In the genomic region with DNA sequence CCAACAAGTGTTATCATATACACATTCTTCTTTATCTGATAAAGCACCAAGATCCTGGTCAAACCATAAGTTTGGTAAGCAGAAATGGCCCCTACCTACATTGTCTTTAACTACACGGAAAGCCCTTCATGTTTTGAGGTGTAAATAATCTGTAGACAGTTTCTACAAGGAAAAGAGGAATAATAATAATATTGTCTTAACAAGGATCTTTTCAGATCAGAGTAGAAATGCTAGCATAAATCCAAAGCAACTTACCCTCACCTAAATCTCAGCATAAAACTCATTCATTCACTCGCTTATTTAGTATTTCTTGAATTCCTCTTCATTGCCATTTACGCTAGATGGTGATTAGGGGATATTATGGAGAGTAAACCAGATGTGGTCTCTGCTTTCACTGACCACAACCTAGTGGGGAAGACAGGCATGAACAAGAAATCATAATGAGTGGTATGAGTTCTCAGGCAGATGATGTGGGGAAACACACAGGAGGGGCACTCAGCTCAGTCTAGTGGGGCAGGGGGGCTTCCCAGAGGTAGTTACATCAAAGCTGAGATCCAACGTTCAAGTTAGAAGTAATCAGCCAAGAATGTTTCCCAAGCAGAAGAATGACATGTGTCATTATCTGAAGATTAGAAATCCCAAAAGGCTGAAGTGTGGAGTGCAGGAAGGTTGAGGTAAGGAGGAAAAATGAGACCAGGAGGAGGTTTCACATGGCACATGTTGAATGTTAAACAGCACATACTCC, we compare ENCODE assay signal across 1 cellular context.
TF ChIP-seq lines count a peak whose summit lies in the region.

No MANE protein-coding gene starts in this region.

TF ChIP-seq in WTC11, 78 proteins besides CTCF, POLR2A, EP300 and RAD21 (continued from another document):
- TF ChIP-seq, protein P1, sequence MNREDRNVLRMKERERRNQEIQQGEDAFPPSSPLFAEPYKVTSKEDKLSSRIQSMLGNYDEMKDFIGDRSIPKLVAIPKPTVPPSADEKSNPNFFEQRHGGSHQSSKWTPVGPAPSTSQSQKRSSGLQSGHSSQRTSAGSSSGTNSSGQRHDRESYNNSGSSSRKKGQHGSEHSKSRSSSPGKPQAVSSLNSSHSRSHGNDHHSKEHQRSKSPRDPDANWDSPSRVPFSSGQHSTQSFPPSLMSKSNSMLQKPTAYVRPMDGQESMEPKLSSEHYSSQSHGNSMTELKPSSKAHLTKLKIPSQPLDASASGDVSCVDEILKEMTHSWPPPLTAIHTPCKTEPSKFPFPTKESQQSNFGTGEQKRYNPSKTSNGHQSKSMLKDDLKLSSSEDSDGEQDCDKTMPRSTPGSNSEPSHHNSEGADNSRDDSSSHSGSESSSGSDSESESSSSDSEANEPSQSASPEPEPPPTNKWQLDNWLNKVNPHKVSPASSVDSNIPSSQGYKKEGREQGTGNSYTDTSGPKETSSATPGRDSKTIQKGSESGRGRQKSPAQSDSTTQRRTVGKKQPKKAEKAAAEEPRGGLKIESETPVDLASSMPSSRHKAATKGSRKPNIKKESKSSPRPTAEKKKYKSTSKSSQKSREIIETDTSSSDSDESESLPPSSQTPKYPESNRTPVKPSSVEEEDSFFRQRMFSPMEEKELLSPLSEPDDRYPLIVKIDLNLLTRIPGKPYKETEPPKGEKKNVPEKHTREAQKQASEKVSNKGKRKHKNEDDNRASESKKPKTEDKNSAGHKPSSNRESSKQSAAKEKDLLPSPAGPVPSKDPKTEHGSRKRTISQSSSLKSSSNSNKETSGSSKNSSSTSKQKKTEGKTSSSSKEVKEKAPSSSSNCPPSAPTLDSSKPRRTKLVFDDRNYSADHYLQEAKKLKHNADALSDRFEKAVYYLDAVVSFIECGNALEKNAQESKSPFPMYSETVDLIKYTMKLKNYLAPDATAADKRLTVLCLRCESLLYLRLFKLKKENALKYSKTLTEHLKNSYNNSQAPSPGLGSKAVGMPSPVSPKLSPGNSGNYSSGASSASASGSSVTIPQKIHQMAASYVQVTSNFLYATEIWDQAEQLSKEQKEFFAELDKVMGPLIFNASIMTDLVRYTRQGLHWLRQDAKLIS (CRISPR knock-in tag; IDR thresholded peaks at IDR 0.05; ENCODE audit: borderline replicate concordance), result no peak
- TF ChIP-seq, protein P2, sequence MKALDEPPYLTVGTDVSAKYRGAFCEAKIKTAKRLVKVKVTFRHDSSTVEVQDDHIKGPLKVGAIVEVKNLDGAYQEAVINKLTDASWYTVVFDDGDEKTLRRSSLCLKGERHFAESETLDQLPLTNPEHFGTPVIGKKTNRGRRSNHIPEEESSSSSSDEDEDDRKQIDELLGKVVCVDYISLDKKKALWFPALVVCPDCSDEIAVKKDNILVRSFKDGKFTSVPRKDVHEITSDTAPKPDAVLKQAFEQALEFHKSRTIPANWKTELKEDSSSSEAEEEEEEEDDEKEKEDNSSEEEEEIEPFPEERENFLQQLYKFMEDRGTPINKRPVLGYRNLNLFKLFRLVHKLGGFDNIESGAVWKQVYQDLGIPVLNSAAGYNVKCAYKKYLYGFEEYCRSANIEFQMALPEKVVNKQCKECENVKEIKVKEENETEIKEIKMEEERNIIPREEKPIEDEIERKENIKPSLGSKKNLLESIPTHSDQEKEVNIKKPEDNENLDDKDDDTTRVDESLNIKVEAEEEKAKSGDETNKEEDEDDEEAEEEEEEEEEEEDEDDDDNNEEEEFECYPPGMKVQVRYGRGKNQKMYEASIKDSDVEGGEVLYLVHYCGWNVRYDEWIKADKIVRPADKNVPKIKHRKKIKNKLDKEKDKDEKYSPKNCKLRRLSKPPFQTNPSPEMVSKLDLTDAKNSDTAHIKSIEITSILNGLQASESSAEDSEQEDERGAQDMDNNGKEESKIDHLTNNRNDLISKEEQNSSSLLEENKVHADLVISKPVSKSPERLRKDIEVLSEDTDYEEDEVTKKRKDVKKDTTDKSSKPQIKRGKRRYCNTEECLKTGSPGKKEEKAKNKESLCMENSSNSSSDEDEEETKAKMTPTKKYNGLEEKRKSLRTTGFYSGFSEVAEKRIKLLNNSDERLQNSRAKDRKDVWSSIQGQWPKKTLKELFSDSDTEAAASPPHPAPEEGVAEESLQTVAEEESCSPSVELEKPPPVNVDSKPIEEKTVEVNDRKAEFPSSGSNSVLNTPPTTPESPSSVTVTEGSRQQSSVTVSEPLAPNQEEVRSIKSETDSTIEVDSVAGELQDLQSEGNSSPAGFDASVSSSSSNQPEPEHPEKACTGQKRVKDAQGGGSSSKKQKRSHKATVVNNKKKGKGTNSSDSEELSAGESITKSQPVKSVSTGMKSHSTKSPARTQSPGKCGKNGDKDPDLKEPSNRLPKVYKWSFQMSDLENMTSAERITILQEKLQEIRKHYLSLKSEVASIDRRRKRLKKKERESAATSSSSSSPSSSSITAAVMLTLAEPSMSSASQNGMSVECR (CRISPR knock-in tag; IDR thresholded peaks at IDR 0.05; ENCODE audit: borderline replicate concordance), result no peak
- TF ChIP-seq, protein P3, sequence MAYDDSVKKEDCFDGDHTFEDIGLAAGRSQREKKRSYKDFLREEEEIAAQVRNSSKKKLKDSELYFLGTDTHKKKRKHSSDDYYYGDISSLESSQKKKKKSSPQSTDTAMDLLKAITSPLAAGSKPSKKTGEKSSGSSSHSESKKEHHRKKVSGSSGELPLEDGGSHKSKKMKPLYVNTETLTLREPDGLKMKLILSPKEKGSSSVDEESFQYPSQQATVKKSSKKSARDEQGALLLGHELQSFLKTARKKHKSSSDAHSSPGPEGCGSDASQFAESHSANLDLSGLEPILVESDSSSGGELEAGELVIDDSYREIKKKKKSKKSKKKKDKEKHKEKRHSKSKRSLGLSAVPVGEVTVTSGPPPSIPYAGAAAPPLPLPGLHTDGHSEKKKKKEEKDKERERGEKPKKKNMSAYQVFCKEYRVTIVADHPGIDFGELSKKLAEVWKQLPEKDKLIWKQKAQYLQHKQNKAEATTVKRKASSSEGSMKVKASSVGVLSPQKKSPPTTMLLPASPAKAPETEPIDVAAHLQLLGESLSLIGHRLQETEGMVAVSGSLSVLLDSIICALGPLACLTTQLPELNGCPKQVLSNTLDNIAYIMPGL (CRISPR knock-in tag; IDR thresholded peaks at IDR 0.05), result no peak
- TF ChIP-seq MXD4 (CRISPR knock-in tag; IDR thresholded peaks at IDR 0.05; ENCODE audit: borderline replicate concordance), result no peak
- TF ChIP-seq, protein P4, sequence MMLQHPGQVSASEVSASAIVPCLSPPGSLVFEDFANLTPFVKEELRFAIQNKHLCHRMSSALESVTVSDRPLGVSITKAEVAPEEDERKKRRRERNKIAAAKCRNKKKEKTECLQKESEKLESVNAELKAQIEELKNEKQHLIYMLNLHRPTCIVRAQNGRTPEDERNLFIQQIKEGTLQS (CRISPR knock-in tag; conservative IDR thresholded peaks at IDR 0.05), result no peak
TF ChIP-seq in WTC11: peak in this region for 0.
